In genomic region chr1:227999056-227999930, GRCh38 we compare ENCODE assay signal across 9 cellular contexts. TPM values are rescaled to one million over a fixed set of nuclear protein-coding genes. Genes with fewer than 3 reads are reported as not detected.
A peak's percentile ranks its signal among the peaks of the same experiment; 100 is the strongest.
DNase-seq lines count a peak whose midpoint lies in the region; ATAC-seq, FAIRE-seq and TF ChIP-seq lines count a peak whose summit lies in the region.
"Had no signal": no experiment of that assay in that cellular context is flagged by ENCODE, and none has a peak within 500 bp of the region (broad histone marks: within the 10 kb centered on the region; RNA-seq: fewer than 3 reads in every experiment).

No MANE protein-coding gene starts in this region.

- H3K27ac ChIP-seq in A549 (no peak overlapping the region), left lung (no peak overlapping the region)

- H3K4me3 ChIP-seq in A549 (no peak overlapping the region), left lung (no peak overlapping the region)

- peak; percentile 89 to 97 for ATAC-seq in A549
- ATAC-seq in GM18505 (IDR thresholded peaks at IDR 0.05; ENCODE audit: unreplicated experiment) = peak; percentile 89
- peak; percentile 72 for ATAC-seq in HG03039 (IDR thresholded peaks at IDR 0.05; ENCODE audit: unreplicated experiment)
- ATAC-seq in left lung = peak; percentile 93

- no peak overlapping the region for H3K4me2 ChIP-seq in A549

- intact Hi-C loops in left lung (cut with DNase I) = no loop called here

- POLR2A ChIA-PET in A549 (lab: Yijun Ruan, JAX) = interaction anchor here (0.6 to 1.2 kb wide), 3 partner anchors 83 to 167 kb away, joined by 3 to 7 read pairs (median 4); partner anchors contain the start of genes ARF1 and IBA57

- H3K27me3 Mint-ChIP-seq in chondrocyte (ENCODE audit: low read depth) = peaks cover 40% of the 10 kb centered on the region

- H3K36me3 Mint-ChIP-seq in chondrocyte (ENCODE audit: low read depth) = peaks cover 5% of the 10 kb centered on the region

- WGBS in A549 (ENCODE audit: missing lambda C conversion rate) = 3% methylated on average over 7 of the region's 7 CpGs

- peaks cover 26% of the 10 kb centered on the region for H3K9me3 Mint-ChIP-seq in chondrocyte (ENCODE audit: low read depth)

- CTCF ChIA-PET in A549 (lab: Yijun Ruan, JAX) = interaction anchor here (0.5 to 3.9 kb wide), 54 partner anchors 8 to 529 kb away, joined by 3 to 24 read pairs (median 4); partner anchors contain the start of genes ARF1, IBA57 and WNT3A

- H3K36me3 ChIP-seq in left lung = no peaks in the 10 kb centered on the region

- FAIRE-seq in A549 (lab: Jason Lieb, UNC) = no peak

- no peaks in the 10 kb centered on the region for H3K4me1 Mint-ChIP-seq in chondrocyte (ENCODE audit: low read depth)

- TF ChIP-seq RAD21 in A549 (conservative IDR thresholded peaks at IDR 0.05 in 1 of 2, IDR thresholded peaks at IDR 0.05 in 1 of 2) = peak; percentile 88 to 93

- peak; percentile 80 for TF ChIP-seq CTCF in A549 (IDR thresholded peaks at IDR 0.05)
- TF ChIP-seq CTCF in chondrocyte (IDR thresholded peaks at IDR 0.05) = peak; percentile 85
- TF ChIP-seq CTCF in left lung (IDR thresholded peaks at IDR 0.05) = peak; percentile 63 to 77

- H3K27me3 ChIP-seq in left lung = peaks cover 4 to 39% of the 10 kb centered on the region in 2 donors

- TF ChIP-seq POLR2A in A549 (IDR thresholded peaks at IDR 0.05; ENCODE audit: low read length) (no peak), GM18505 (IDR thresholded peaks at IDR 0.05; ENCODE audit: borderline replicate concordance, extremely low read depth, insufficient read depth, insufficient read length) (no peak)

- TF ChIP-seq EP300 in A549 (IDR thresholded peaks at IDR 0.05) = no peak

- peak; percentile 86 to 92 for DNase-seq in A549 (ENCODE audit: low read depth in 1 of 2, low spot score in 1 of 2)
- DNase-seq in NCI-H2171 treated with DMSO at 0.1 percent for 48 hours (lab: John Stamatoyannopoulos, UW) = peak; percentile 63
- DNase-seq in activated CD4-positive, CD25-positive, alpha-beta regulatory T cell treated with anti-CD3 and anti-CD28 coated beads, Interleukin-2, amount 50 U/mL, for 16 hours (ENCODE audit: low read depth, low spot score) = peak; percentile 40
- peak; percentile 72 for DNase-seq in chondrocyte (ENCODE audit: low spot score)
- peak; percentile 73 to 84 for DNase-seq in left lung
- DNase-seq in stimulated activated CD8-positive, alpha-beta memory T cell treated with anti-CD3 and anti-CD28 coated beads, Interleukin-12 subunit alpha, Interleukin-12 subunit beta, amount 100 ng/mL, for 1 hour (ENCODE audit: low read depth) = peak; percentile 29

- no peaks in the 10 kb centered on the region for H3K4me1 ChIP-seq in A549
- no peaks in the 10 kb centered on the region for H3K4me1 ChIP-seq in left lung

- H3K4me3 Mint-ChIP-seq in chondrocyte (ENCODE audit: unreplicated experiment) = no peak overlapping the region

- H3K9me3 ChIP-seq in A549 = peaks cover 30% of the 10 kb centered on the region
- peaks cover 0 to 13% of the 10 kb centered on the region in 2 donors for H3K9me3 ChIP-seq in left lung

- H3K27ac Mint-ChIP-seq in chondrocyte (ENCODE audit: unreplicated experiment) = no peak overlapping the region

TF ChIP-seq in A549, 52 proteins besides CTCF, POLR2A, EP300 and RAD21:
- peak; percentile 76 for TF ChIP-seq SMC3 (IDR thresholded peaks at IDR 0.05)
- TF ChIP-seq MAFK (IDR thresholded peaks at IDR 0.05; ENCODE audit: partially characterized antibody) = peak; percentile 82
- TF ChIP-seq GATA3 (IDR thresholded peaks at IDR 0.05; ENCODE audit: borderline replicate concordance) = no peak

RNA-seq across cellular contexts. Expression of gene WNT3A, which starts 7.5 kb away (rescaled TPM):
- polyA plus RNA-seq in A549 (2011; rRNA removed) (not detected in 2 replicates), A549 (2017; fragmentation: RNase III; extraction: RNeasy Plus Mini Kit Qiagen cat#74134 plus additional on column Dnase treatment) (not detected in 3 replicates)
- 0.01 TPM in 1 of 2 replicates, not detected in the other for polyA plus RNA-seq in A549 (2012; cell fraction: cytosol; rRNA removed)
- polyA plus RNA-seq in A549 (2012; cell fraction: nucleus; rRNA removed) = 0.02 TPM in 1 of 2 replicates, not detected in the other
- not detected in 2 replicates for polyA minus RNA-seq in A549 (2011; rRNA and poly(A)+ RNA removed)
- total RNA-seq in chondrocyte (not detected in 3 replicates), left lung (1 to 10 TPM in 1 of 2 donors, under 1 TPM in 1; 0.96 to 1.5 TPM)
- total RNA-seq: temporal lobe had no signal

RNA-seq across cellular contexts. Expression of gene WNT9A, which starts 51.6 kb away (rescaled TPM):
- polyA plus RNA-seq in A549 (2011; rRNA removed) (0.75 and 0.86 TPM in 2 replicates), A549 (2017; fragmentation: RNase III; extraction: RNeasy Plus Mini Kit Qiagen cat#74134 plus additional on column Dnase treatment) (1.2 TPM in 3 replicates)
- 0.96 and 1.3 TPM in 2 replicates for polyA plus RNA-seq in A549 (2012; cell fraction: cytosol; rRNA removed)
- polyA plus RNA-seq in A549 (2012; cell fraction: nucleus; rRNA removed) = 3.0 and 3.5 TPM in 2 replicates
- polyA minus RNA-seq in A549 (2011; rRNA and poly(A)+ RNA removed) = 0.73 and 1.0 TPM in 2 replicates
- total RNA-seq in chondrocyte (2.5 to 4.2 TPM (median 2.7 TPM) in 3 replicates), left lung (1 to 10 TPM; 4.6 to 8.5 TPM)

Comparison
In these comparisons a context has a peak if more than half of its experiments do, and no peak if none do; other contexts are left out.
1. DNase-seq: peak in every context shown above with its lines; median percentile 89 in A549; 78 in left lung; 72 in chondrocyte; 63 in NCI-H2171 treated with DMSO at 0.1 percent for 48 hours; 40 in activated CD4-positive, CD25-positive, alpha-beta regulatory T cell treated with anti-CD3 and anti-CD28 coated beads, Interleukin-2, amount 50 U/mL, for 16 hours; 29 in stimulated activated CD8-positive, alpha-beta memory T cell treated with anti-CD3 and anti-CD28 coated beads, Interleukin-12 subunit alpha, Interleukin-12 subunit beta, amount 100 ng/mL, for 1 hour.